Comparison of ENCODE assay signal across 28 cellular contexts in the genomic region with DNA sequence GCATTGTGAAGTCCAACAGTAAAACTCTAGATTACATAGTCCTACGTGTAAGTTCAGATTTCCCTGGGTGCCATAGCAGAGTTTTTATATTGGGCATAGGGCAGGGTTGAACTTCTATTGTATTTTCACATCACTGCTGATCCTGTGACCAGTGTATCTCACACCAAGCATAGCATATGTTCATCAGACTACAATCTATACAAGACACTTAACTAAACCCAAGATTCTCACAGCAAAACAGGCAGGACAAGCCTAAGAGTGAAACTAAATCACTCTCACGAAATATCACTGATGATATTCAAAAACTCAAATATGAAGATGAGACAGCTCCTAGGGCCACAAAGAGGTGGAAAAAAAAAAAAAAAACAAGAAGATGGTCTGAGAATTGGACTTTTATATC. TPM values are rescaled to one million over a fixed set of nuclear protein-coding genes. Genes with fewer than 3 reads are reported as not detected.
"Had no signal": no experiment of that assay in that cellular context is flagged by ENCODE, and none has a peak within 500 bp of the region (broad histone marks: within the 10 kb centered on the region; RNA-seq: fewer than 3 reads in every experiment).

No MANE protein-coding gene starts in this region.

- ATAC-seq: activated CD8-positive, alpha-beta T cell treated with anti-CD3 and anti-CD28 coated beads for 36 hours; activated naive CD8-positive, alpha-beta T cell treated with anti-CD3 and anti-CD28 coated beads, Interleukin-2, amount 50 U/mL, for 24 hours; activated T-cell treated with anti-CD3 and anti-CD28 coated beads, Interleukin-2, amount 50 U/mL, for 4 hours; activated T-cell treated with anti-CD3 and anti-CD28 coated beads, Interleukin-2, amount 50 U/mL, for 72 hours; activated T-helper 17 cell treated with anti-CD3 and anti-CD28 coated beads, Interleukin-2, amount 50 U/mL, for 72 hours had no signal

- DNase-seq: activated B cell treated with CpG ODN at 0.5 μM for 24 hours; activated CD4-positive, alpha-beta memory T cell treated with anti-CD3 and anti-CD28 coated beads for 36 hours; activated CD4-positive, alpha-beta T cell treated with anti-CD3 and anti-CD28 coated beads for 4 hours; activated CD4-positive, alpha-beta T cell treated with anti-CD3 and anti-CD28 coated beads, Interleukin-2, amount 50 U/mL, for 1 hour; activated CD4-positive, alpha-beta T cell treated with anti-CD3 and anti-CD28 coated beads, Interleukin-2, amount 50 U/mL, for 4 hours; activated CD4-positive, CD25-positive, alpha-beta regulatory T cell treated with anti-CD3 and anti-CD28 coated beads, Interleukin-2, amount 50 U/mL, for 72 hours; activated CD8-positive, alpha-beta memory T cell treated with anti-CD3 and anti-CD28 coated beads, Interleukin-2, amount 50 U/mL, for 4 hours; activated CD8-positive, alpha-beta T cell treated with anti-CD3 and anti-CD28 coated beads for 36 hours; activated gamma-delta T cell; activated naive CD4-positive, alpha-beta T cell treated with anti-CD3 and anti-CD28 coated beads, Interleukin-2, amount 10 ng/mL, durations not matched to agents 7 days and 5 days; activated naive CD4-positive, alpha-beta T cell treated with Interleukin-2 at 50 U/mL for 16 hours; activated naive CD8-positive, alpha-beta T cell treated with anti-CD3 and anti-CD28 coated beads, Interleukin-2, amount 10 ng/mL, durations not matched to agents 7 days and 5 days; activated naive CD8-positive, alpha-beta T cell treated with anti-CD3 and anti-CD28 coated beads, Interleukin-2, amount 50 U/mL, for 24 hours; activated T-cell treated with anti-CD3 and anti-CD28 coated beads for 4 hours; activated T-cell treated with anti-CD3 and anti-CD28 coated beads, Interleukin-2, amount 50 U/mL, for 1 hour; activated T-cell treated with anti-CD3 and anti-CD28 coated beads, Interleukin-2, amount 50 U/mL, for 4 hours; activated T-cell treated with anti-CD3 and anti-CD28 coated beads, Interleukin-2, amount 50 U/mL, for 72 hours; amygdala; anterior cingulate cortex; caudate nucleus; cerebellar nuclear complex; T-helper 2 cell; T-helper 9 cell had no signal

RNA-seq across cellular contexts. Expression of gene PPP1R2B, which starts 3.2 kb away (rescaled TPM):
- total RNA-seq: activated naive CD8-positive, alpha-beta T cell treated with anti-CD3 and anti-CD28 coated beads, Interleukin-2, amount 10 ng/mL, durations not matched to agents 7 days and 5 days; ascending aorta; bronchial epithelial cell; cardiac muscle cell; chondrocyte had no signal
